ENCODE assay signal across 20 cellular contexts in the genomic region with DNA sequence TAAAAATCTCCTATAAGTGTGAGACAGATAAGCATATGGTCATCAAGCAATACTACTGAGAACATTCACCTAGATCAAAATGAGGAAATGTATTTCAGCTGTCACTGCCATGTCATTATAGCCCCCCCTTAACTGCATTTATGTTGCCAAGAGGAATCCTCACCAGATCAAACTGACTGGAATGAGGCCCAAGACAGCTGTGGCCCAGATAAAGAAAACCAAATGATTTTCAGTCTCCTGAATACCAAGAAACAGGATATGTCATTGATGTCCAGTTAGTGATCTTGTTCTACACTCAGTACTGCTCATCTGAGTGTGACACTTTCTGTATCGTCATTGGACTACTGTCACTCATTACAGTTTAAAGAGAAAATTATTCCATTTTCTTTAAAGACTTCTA. TPM values are rescaled to one million over a fixed set of nuclear protein-coding genes. Genes with fewer than 3 reads are reported as not detected.
DNase-seq lines count a peak whose midpoint lies in the region; ATAC-seq and TF ChIP-seq lines count a peak whose summit lies in the region.
"Had no signal": no experiment of that assay in that cellular context is flagged by ENCODE, and none has a peak within 500 bp of the region (broad histone marks: within the 10 kb centered on the region; RNA-seq: fewer than 3 reads in every experiment).

No MANE protein-coding gene starts in this region.

- no peaks in the 10 kb centered on the region for H3K79me2 ChIP-seq in mammary epithelial cell (ENCODE audit: insufficient read depth, low read length)

- in situ Hi-C loops in mammary epithelial cell (cut with MboI; ENCODE audit: low sequenced_read_pairs in 2 of 2): no loop called here

- TF ChIP-seq CTCF in breast epithelium (IDR thresholded peaks at IDR 0.05) (no peak), mammary epithelial cell (conservative IDR thresholded peaks at IDR 0.05 in 1 of 2, IDR thresholded peaks at IDR 0.05 in 1 of 2; ENCODE audit: extremely low read depth in 1 of 2, insufficient read depth in 1 of 2, low read depth in 1 of 2, low read length in 2 of 2) (no peak)

- no peak for TF ChIP-seq POLR2A in breast epithelium (IDR thresholded peaks at IDR 0.05)

- H3K9ac ChIP-seq in mammary epithelial cell (ENCODE audit: insufficient read depth, low read length): no peak overlapping the region

- POLR2A ChIA-PET in naive thymus-derived CD4-positive, alpha-beta T cell (lab: Charles Lee): no interaction called here

- no peak overlapping the region for H2AFZ ChIP-seq in mammary epithelial cell (ENCODE audit: low read depth, low read length)

- no peak overlapping the region for H3K27ac Mint-ChIP-seq in naive thymus-derived CD4-positive, alpha-beta T cell
- no peak overlapping the region for H3K27ac Mint-ChIP-seq in T-helper 2 cell treated with Interferon-gamma antibody and Interleukin-4, amounts not matched to agents 5 μg/mL and 100 μg/mL, for 36 hours
- H3K27ac Mint-ChIP-seq: CD4-positive, alpha-beta memory T cell; HFFc6 had no signal

- dilution Hi-C loops in mammary epithelial cell (cut with HindIII; ENCODE audit: low sequenced_read_pairs): no loop called here

- H3K9me3 Mint-ChIP-seq in naive thymus-derived CD4-positive, alpha-beta T cell: peaks cover 0 to 6% (median 0%) of the 10 kb centered on the region in 11 donors
- no peaks in the 10 kb centered on the region for H3K9me3 Mint-ChIP-seq in T-helper 2 cell treated with Interferon-gamma antibody and Interleukin-4, amounts not matched to agents 5 μg/mL and 100 μg/mL, for 36 hours
- H3K9me3 Mint-ChIP-seq: HFFc6 had no signal

- no peak overlapping the region for H3K4me3 Mint-ChIP-seq in naive thymus-derived CD4-positive, alpha-beta T cell
- no peak overlapping the region for H3K4me3 Mint-ChIP-seq in T-helper 2 cell treated with Interferon-gamma antibody and Interleukin-4, amounts not matched to agents 5 μg/mL and 100 μg/mL, for 36 hours
- H3K4me3 Mint-ChIP-seq: CD4-positive, alpha-beta memory T cell; HFFc6 had no signal

- H4K20me1 ChIP-seq in mammary epithelial cell (ENCODE audit: insufficient read depth, low read length): no peaks in the 10 kb centered on the region

- H3K36me3 ChIP-seq in breast epithelium (no peaks in the 10 kb centered on the region), mammary epithelial cell (ENCODE audit: insufficient read depth, low read length) (no peaks in the 10 kb centered on the region)
- no peaks in the 10 kb centered on the region for H3K36me3 ChIP-seq in naive thymus-derived CD4-positive, alpha-beta T cell (ENCODE audit: control insufficient read depth in 2 of 3, insufficient read depth in 3 of 3, low read length in 3 of 3)

- no peaks in the 10 kb centered on the region for H3K4me1 Mint-ChIP-seq in naive thymus-derived CD4-positive, alpha-beta T cell
- no peaks in the 10 kb centered on the region for H3K4me1 Mint-ChIP-seq in T-helper 2 cell treated with Interferon-gamma antibody and Interleukin-4, amounts not matched to agents 5 μg/mL and 100 μg/mL, for 36 hours (ENCODE audit: low read depth)
- H3K4me1 Mint-ChIP-seq: CD4-positive, alpha-beta memory T cell had no signal

- H3K36me3 Mint-ChIP-seq in naive thymus-derived CD4-positive, alpha-beta T cell: no peaks in the 10 kb centered on the region
- no peaks in the 10 kb centered on the region for H3K36me3 Mint-ChIP-seq in T-helper 2 cell treated with Interferon-gamma antibody and Interleukin-4, amounts not matched to agents 5 μg/mL and 100 μg/mL, for 36 hours (ENCODE audit: low read depth)
- H3K36me3 Mint-ChIP-seq: CD4-positive, alpha-beta memory T cell had no signal

- intact Hi-C loops in breast epithelium (cut with DNase I; ENCODE audit: low total_unique reads) (no loop called here), mammary epithelial cell (cut with micrococcal nuclease) (no loop called here)
- intact Hi-C loops in naive thymus-derived CD4-positive, alpha-beta T cell (cut with micrococcal nuclease): no loop called here

- no TSS peak for BruUV-seq in mammary epithelial cell (replicated peaks; lab: Mats Ljungman, UMichigan)

- no peak overlapping the region for H3K4me3 ChIP-seq in breast epithelium
- H3K4me3 ChIP-seq in mammary epithelial cell (replicated peaks in 1 of 3; ENCODE audit: insufficient read depth in 1 of 3, low read depth in 2 of 3, low read length in 3 of 3): no peak overlapping the region
- no peak overlapping the region for H3K4me3 ChIP-seq in naive thymus-derived CD4-positive, alpha-beta T cell (ENCODE audit: low read length)

- DNase-seq in breast epithelium (ENCODE audit: low spot score in 2 of 2) (no peak), mammary epithelial cell (no peak), RPMI8226 (no peak)
- DNase-seq in naive thymus-derived CD4-positive, alpha-beta T cell: no peak
- no peak for DNase-seq in T-helper 2 cell treated with Interferon-gamma antibody and Interleukin-4, amounts not matched to agents 5 μg/mL and 100 μg/mL, for 36 hours (ENCODE audit: low spot score)
- DNase-seq: 8988T; Calu3; CD4-positive, alpha-beta memory T cell; DMS53; HFFc6; NCI-H1436; NCI-H2029; NCI-H2171 treated with DMSO at 0.1 percent for 48 hours; NCI-H510A; SHP77 treated with DMSO at 0.1 percent for 48 hours had no signal

- peaks cover 0 to 16% (median 0%) of the 10 kb centered on the region in 5 donors for H3K27me3 Mint-ChIP-seq in naive thymus-derived CD4-positive, alpha-beta T cell
- no peaks in the 10 kb centered on the region for H3K27me3 Mint-ChIP-seq in T-helper 2 cell treated with Interferon-gamma antibody and Interleukin-4, amounts not matched to agents 5 μg/mL and 100 μg/mL, for 36 hours (ENCODE audit: low read depth)

- H3K4me1 ChIP-seq in breast epithelium: peaks cover 0 to 5% of the 10 kb centered on the region in 2 donors
- H3K4me1 ChIP-seq in mammary epithelial cell (ENCODE audit: insufficient read depth, low read length): no peaks in the 10 kb centered on the region
- no peaks in the 10 kb centered on the region for H3K4me1 ChIP-seq in naive thymus-derived CD4-positive, alpha-beta T cell (ENCODE audit: control insufficient read depth in 2 of 2, insufficient read depth in 2 of 2, low read length in 2 of 2)

- peak; percentile 61 for ATAC-seq in naive thymus-derived CD4-positive, alpha-beta T cell
- ATAC-seq in HG02870 (IDR thresholded peaks at IDR 0.05; ENCODE audit: unreplicated experiment): no peak

- CTCF ChIA-PET in mammary epithelial cell (lab: Charles Lee; ENCODE audit: low non-redundant PET): no interaction called here
- CTCF ChIA-PET in naive thymus-derived CD4-positive, alpha-beta T cell (lab: Charles Lee): no interaction called here

- H3K9me3 ChIP-seq in breast epithelium (no peaks in the 10 kb centered on the region), mammary epithelial cell (replicated peaks; ENCODE audit: insufficient read depth, low read length) (no peaks in the 10 kb centered on the region)
- H3K9me3 ChIP-seq in naive thymus-derived CD4-positive, alpha-beta T cell (ENCODE audit: control insufficient read depth in 2 of 3, low read length in 3 of 3): no peaks in the 10 kb centered on the region

- H3K27me3 ChIP-seq in breast epithelium (no peaks in the 10 kb centered on the region), mammary epithelial cell (ENCODE audit: insufficient read depth, low read length) (no peaks in the 10 kb centered on the region)
- H3K27me3 ChIP-seq in naive thymus-derived CD4-positive, alpha-beta T cell (ENCODE audit: control insufficient read depth in 2 of 2, insufficient read depth in 2 of 2, low read length in 2 of 2): peaks cover 0 to 3% of the 10 kb centered on the region in 2 donors

- WGBS in mammary epithelial cell (ENCODE audit: low coverage, missing lambda C conversion rate): 57% methylated on average over 1 of the region's 1 CpG

- peak overlapping the region; percentile 92 to 93 for H3K27ac ChIP-seq in breast epithelium
- no peak overlapping the region for H3K27ac ChIP-seq in mammary epithelial cell (ENCODE audit: insufficient read depth, low read depth, low read length)
- H3K27ac ChIP-seq in cingulate gyrus (ENCODE audit: low read depth, low read length): peak overlapping the region; percentile 92
- H3K27ac ChIP-seq in naive thymus-derived CD4-positive, alpha-beta T cell (ENCODE audit: low read depth, low read length): no peak overlapping the region
- H3K27ac ChIP-seq in temporal lobe (ENCODE audit: low read depth, low read length): peak overlapping the region; percentile 96
- H3K27ac ChIP-seq: HL-60 had no signal

- H3K4me2 ChIP-seq in mammary epithelial cell (ENCODE audit: insufficient read depth, low read depth, low read length): no peak overlapping the region

RNA-seq across cellular contexts. Expression of a gene that starts 35.1 kb away (rescaled TPM):
- 10 to 100 TPM in 2 of 3 donors, 1 to 10 TPM in 1; 3.4 to 33.8 (median 14.9) TPM for total RNA-seq in breast epithelium
- not detected for total RNA-seq in mammary epithelial cell
- not detected for polyA plus RNA-seq in mammary epithelial cell
- polyA minus RNA-seq in mammary epithelial cell: not detected
- not detected for total RNA-seq in naive thymus-derived CD4-positive, alpha-beta T cell
- polyA plus RNA-seq in naive thymus-derived CD4-positive, alpha-beta T cell: not detected
- not detected for total RNA-seq in temporal lobe
- total RNA-seq: Calu3; CD4-positive, alpha-beta memory T cell; HFFc6 had no signal
- polyA plus RNA-seq: BJ; CD4-positive, alpha-beta memory T cell had no signal

Comparison
In these comparisons a context has a peak if more than half of its experiments do, and no peak if none do; other contexts are left out.
1. H3K27ac ChIP-seq: peak in breast epithelium (2 of 2), cingulate gyrus (single experiment) and temporal lobe (single experiment); none in mammary epithelial cell (single experiment) and naive thymus-derived CD4-positive, alpha-beta T cell (single experiment).